Comparison of ENCODE assay signal across 8 cellular contexts in genomic region chr4:165288639-165289428, GRCh38. TPM values are rescaled to one million over a fixed set of nuclear protein-coding genes. Genes with fewer than 3 reads are reported as not detected.
DNase-seq lines count a peak whose midpoint lies in the region; ATAC-seq and FAIRE-seq lines count a peak whose summit lies in the region.

No MANE protein-coding gene starts in this region.

- no peak for DNase-seq in activated T-cell treated with anti-CD3 and anti-CD28 coated beads, Interleukin-2, amount 50 U/mL, for 72 hours
- no peak for DNase-seq in activated T-cell treated with anti-CD3 and anti-CD28 coated beads, Interleukin-2, amount 50 U/mL, for 1 hour
- DNase-seq in brain pericyte (ENCODE audit: low read depth, low spot score): peak; percentile 32
- peak; percentile 16 for DNase-seq in small intestine
- no peak for DNase-seq in Karpas-422
- no peak for DNase-seq in ACHN
- DNase-seq in amygdala (lab: John Stamatoyannopoulos, UW): no peak

- H3K9me3 ChIP-seq in small intestine (ENCODE audit: control insufficient read depth, low read depth): no peaks in the 10 kb centered on the region
- H3K9me3 ChIP-seq in Karpas-422 (ENCODE audit: low read length): no peaks in the 10 kb centered on the region

- peak overlapping the region; percentile 51 for H3K27ac Mint-ChIP-seq in activated T-cell treated with anti-CD3 and anti-CD28 coated beads, Interleukin-2, amount 50 U/mL, for 72 hours

- no peak overlapping the region for H3K9ac ChIP-seq in Karpas-422 (ENCODE audit: low read length)

- H3K36me3 ChIP-seq in small intestine (ENCODE audit: control insufficient read depth in 2 of 2, insufficient read depth in 2 of 2, low read length in 2 of 2): no peaks in the 10 kb centered on the region
- H3K36me3 ChIP-seq in Karpas-422 (ENCODE audit: insufficient read depth, low read length): no peaks in the 10 kb centered on the region

- ATAC-seq in activated T-cell treated with anti-CD3 and anti-CD28 coated beads, Interleukin-2, amount 50 U/mL, for 72 hours (replicated peaks in 1 of 2): no peak
- peak; percentile 23 for ATAC-seq in HG03378 (IDR thresholded peaks at IDR 0.05; ENCODE audit: unreplicated experiment)

- no peaks in the 10 kb centered on the region for H4K20me1 ChIP-seq in Karpas-422 (ENCODE audit: insufficient read depth, low read depth, low read length)

- peaks cover 9 to 13% of the 10 kb centered on the region in 2 donors for H3K36me3 Mint-ChIP-seq in activated T-cell treated with anti-CD3 and anti-CD28 coated beads, Interleukin-2, amount 50 U/mL, for 72 hours (ENCODE audit: insufficient read depth in 2 of 2)

- H3K9me3 Mint-ChIP-seq in activated T-cell treated with anti-CD3 and anti-CD28 coated beads, Interleukin-2, amount 50 U/mL, for 72 hours: peaks cover 4 to 5% of the 10 kb centered on the region in 2 donors

- H3K4me3 ChIP-seq in small intestine (ENCODE audit: low read depth in 1 of 2, low read length in 2 of 2): no peak overlapping the region
- no peak overlapping the region for H3K4me3 ChIP-seq in Karpas-422 (ENCODE audit: low read length)

- H3K27ac ChIP-seq in small intestine (ENCODE audit: low read depth in 1 of 2, low read length in 1 of 2): no peak overlapping the region
- H3K27ac ChIP-seq in Karpas-422 (ENCODE audit: low read length): no peak overlapping the region

- H3K4me3 Mint-ChIP-seq in activated T-cell treated with anti-CD3 and anti-CD28 coated beads, Interleukin-2, amount 50 U/mL, for 72 hours: peak overlapping the region in 1 of 2 donors; percentile 55

- no peak overlapping the region for H3K4me2 ChIP-seq in Karpas-422 (ENCODE audit: low read depth, low read length, poor library complexity, severe bottlenecking)

- H3K9me2 ChIP-seq in Karpas-422 (replicated peaks; ENCODE audit: insufficient read depth, low read length): no peaks in the 10 kb centered on the region

- peaks cover 48% of the 10 kb centered on the region for H3K4me1 Mint-ChIP-seq in activated T-cell treated with anti-CD3 and anti-CD28 coated beads, Interleukin-2, amount 50 U/mL, for 72 hours (ENCODE audit: low read depth)

- H3K27me3 Mint-ChIP-seq in activated T-cell treated with anti-CD3 and anti-CD28 coated beads, Interleukin-2, amount 50 U/mL, for 72 hours (ENCODE audit: low read depth): no peaks in the 10 kb centered on the region

- in situ Hi-C loops in ACHN (cut with HindIII; ENCODE audit: low pct_ligation_motif_present, low pct_unique_long_range_greater_than_20kb, low sequenced_read_pairs): no loop called here

- H3K4me1 ChIP-seq in small intestine (ENCODE audit: control insufficient read depth in 2 of 2, insufficient read depth in 1 of 2, low read depth in 1 of 2, low read length in 1 of 2) (no peaks in the 10 kb centered on the region), Karpas-422 (ENCODE audit: low read length) (peaks cover 51% of the 10 kb centered on the region)

- peak; percentile 19 for FAIRE-seq in small intestine (lab: Jason Lieb, UNC)

- peaks cover 72% of the 10 kb centered on the region for H3K79me2 ChIP-seq in Karpas-422 (ENCODE audit: low read length)

- H2AFZ ChIP-seq in Karpas-422 (ENCODE audit: low read length): no peak overlapping the region

- H3K27me3 ChIP-seq in small intestine (ENCODE audit: control insufficient read depth in 2 of 2, insufficient read depth in 2 of 2, low read length in 2 of 2): no peaks in the 10 kb centered on the region
- no peaks in the 10 kb centered on the region for H3K27me3 ChIP-seq in Karpas-422 (ENCODE audit: low read length)

RNA-seq across cellular contexts. Expression of gene MSMO1, which starts 38.6 kb away (rescaled TPM):
- total RNA-seq in activated T-cell treated with anti-CD3 and anti-CD28 coated beads, Interleukin-2, amount 50 U/mL, for 72 hours: 10 to 100 TPM; 21.0 to 23.7 TPM
- polyA plus RNA-seq in small intestine: 10 to 100 TPM; 18.6 to 66.5 (median 35.6) TPM
- total RNA-seq in Karpas-422 (2014; rRNA removed; shearing (Covaris generic); ENCODE audit: low replicate concordance): 158 and 345 TPM in 2 replicates

Comparison
In these comparisons a context has a peak if more than half of its experiments do, and no peak if none do; other contexts are left out.
1. DNase-seq: peak in brain pericyte (single experiment) and small intestine (single experiment); none in activated T-cell treated with anti-CD3 and anti-CD28 coated beads, Interleukin-2, amount 50 U/mL, for 72 hours (0 of 2), activated T-cell treated with anti-CD3 and anti-CD28 coated beads, Interleukin-2, amount 50 U/mL, for 1 hour (single experiment), Karpas-422 (single experiment), ACHN (single experiment) and amygdala (0 of 56).